ENCODE assay signal across 10 cellular contexts in the genomic region with DNA sequence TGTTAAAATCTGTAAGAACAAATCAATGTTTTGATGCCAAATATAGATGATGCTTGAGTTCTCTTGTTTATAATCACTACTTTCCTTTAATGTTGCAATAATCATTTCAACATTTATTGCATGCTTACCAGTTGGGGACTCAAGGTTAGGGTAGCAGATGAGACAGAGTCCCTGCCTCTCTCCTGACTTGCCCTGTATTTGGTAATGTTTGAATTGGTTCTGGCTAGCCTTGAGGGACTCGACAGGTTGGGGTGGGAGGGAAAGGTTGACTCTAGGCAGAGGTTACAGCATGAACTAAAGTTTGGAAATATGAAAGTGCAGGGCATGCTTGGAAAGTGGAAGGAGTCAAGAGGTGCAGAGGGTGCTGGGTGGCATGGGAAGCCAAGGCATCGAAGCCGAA. TPM values are rescaled to one million over a fixed set of nuclear protein-coding genes. Genes with fewer than 3 reads are reported as not detected.
DNase-seq lines count a peak whose midpoint lies in the region; ATAC-seq and TF ChIP-seq lines count a peak whose summit lies in the region.
"Had no signal": no experiment of that assay in that cellular context is flagged by ENCODE, and none has a peak within 500 bp of the region (broad histone marks: within the 10 kb centered on the region; RNA-seq: fewer than 3 reads in every experiment).

No MANE protein-coding gene starts in this region.

- H3K4me1 ChIP-seq in mesodermal cell (ENCODE audit: control insufficient read depth, insufficient read depth, low read length, poor library complexity, severe bottlenecking): peaks cover 4% of the 10 kb centered on the region

- DNase-seq in AG04449 (ENCODE audit: low read depth, low spot score): no peak
- peak; percentile 1 for DNase-seq in HCEC 1CT
- DNase-seq in astrocyte of the cerebellum (ENCODE audit: low read depth): no peak
- DNase-seq in RPMI8226: no peak
- DNase-seq in NCI-H524 (lab: John Stamatoyannopoulos, UW): no peak
- DNase-seq: left colon, SW 1271 had no signal

- in situ Hi-C loops in astrocyte of the cerebellum (cut with HindIII; ENCODE audit: low sequenced_read_pairs): loop anchor here (5.0 kb wide), 1 partner anchor 57 kb away; no protein-coding TSS in a partner anchor

- ATAC-seq in HG03521 (IDR thresholded peaks at IDR 0.05; ENCODE audit: unreplicated experiment): no peak
- ATAC-seq in HG03565 (IDR thresholded peaks at IDR 0.05; ENCODE audit: unreplicated experiment): no peak
- ATAC-seq: left colon had no signal

- TF ChIP-seq CTCF in AG04449 (IDR thresholded peaks at IDR 0.05; ENCODE audit: insufficient read depth, low read length, missing control alignments) (no peak), astrocyte of the cerebellum (IDR thresholded peaks at IDR 0.05; ENCODE audit: low read depth, low read length, missing control alignments) (no peak)

- WGBS in mesodermal cell (ENCODE audit: insufficient coverage in 2 of 2), 2 experiments: 80 to 86% methylated on average over 3 of the region's 3 CpGs

- POLR2A ChIA-PET in AG04449 (lab: Yijun Ruan, JAX): no interaction called here

- H3K4me3 ChIP-seq in AG04449 (ENCODE audit: low read depth, low read length): peak overlapping the region; percentile 12
- H3K4me3 ChIP-seq in astrocyte of the cerebellum (ENCODE audit: low read depth, low read length): peak overlapping the region; percentile 13
- peak overlapping the region; percentile 74 for H3K4me3 ChIP-seq in mesodermal cell (ENCODE audit: extremely low read depth, insufficient read depth, low read length, poor library complexity, severe bottlenecking)

- no peak overlapping the region for H3K27ac ChIP-seq in mesodermal cell (ENCODE audit: low read depth, low read length, severe bottlenecking)

- CTCF ChIA-PET in AG04449 (lab: Yijun Ruan, JAX): interaction anchor here (1.0 kb wide), 1 partner anchor 10 kb away, joined by 3 read pairs; no protein-coding TSS in a partner anchor

- H3K36me3 ChIP-seq in mesodermal cell (ENCODE audit: control insufficient read depth, insufficient read depth, low read length): peaks cover 12% of the 10 kb centered on the region

- no peaks in the 10 kb centered on the region for H3K9me3 ChIP-seq in mesodermal cell (ENCODE audit: control insufficient read depth, low read length)

RNA-seq across cellular contexts. Expression of a gene that starts 2.0 kb away (rescaled TPM):
- 43.1 TPM for polyA plus RNA-seq in mesodermal cell (2013, experiment 1 of 2)
- polyA plus RNA-seq in mesodermal cell (2013, experiment 2 of 2): 39.0 TPM

Comparison
In these comparisons a context has a peak if more than half of its experiments do, and no peak if none do; other contexts are left out.
1. H3K4me3 ChIP-seq: peak in every context shown above with its lines; median percentile 74 in mesodermal cell; 13 in astrocyte of the cerebellum; 12 in AG04449.